8 cellular contexts compared by ENCODE assay signal in genomic region chr5:122845253-122846050, GRCh38. TPM values are rescaled to one million over a fixed set of nuclear protein-coding genes. Genes with fewer than 3 reads are reported as not detected.
DNase-seq lines count a peak whose midpoint lies in the region; ATAC-seq and TF ChIP-seq lines count a peak whose summit lies in the region.

SNX24 (plus strand) TSS chr5:122845613; CDS start chr5:122845634, 21 bp downstream.

- TF ChIP-seq POLR2A in adrenal gland (IDR thresholded peaks at IDR 0.05) (peak; percentile 57 to 66), transverse colon (IDR thresholded peaks at IDR 0.05) (peak; percentile 69)

- H3K4me3 ChIP-seq in GM23248 (peak within 1 kb of the TSS; percentile 76), adrenal gland (peak within 1 kb of the TSS; percentile 39 to 100 (median 66)), heart right ventricle (peak within 1 kb of the TSS; percentile 90 to 98 (median 96)), transverse colon (peak within 1 kb of the TSS; percentile 73 to 99 (median 92))

- DNase-seq in GM04504 (ENCODE audit: low read depth), result peak; percentile 39
- DNase-seq in GM23248, result peak; percentile 88
- peak; percentile 34 to 75 for DNase-seq in SW 1271 (lab: John Stamatoyannopoulos, UW)
- DNase-seq in adrenal gland, result peak; percentile 79 to 89 (median 84)
- peak; percentile 75 to 84 for DNase-seq in heart right ventricle
- DNase-seq in pons (ENCODE audit: low spot score), result peak; percentile 65
- peak; percentile 91 for DNase-seq in transverse colon

- no peaks in the 10 kb centered on the region for H3K9me2 ChIP-seq in GM23248 (ENCODE audit: insufficient read depth)

- H3K36me3 ChIP-seq in GM23248 (ENCODE audit: low read depth) (no peaks in the 10 kb centered on the region), KOPT-K1 (ENCODE audit: insufficient read depth, low read length) (no peaks in the 10 kb centered on the region), adrenal gland (replicated peaks in 1 of 2) (no peaks in the 10 kb centered on the region), heart right ventricle (no peaks in the 10 kb centered on the region), transverse colon (no peaks in the 10 kb centered on the region)

- H4K20me1 ChIP-seq in GM23248 (ENCODE audit: insufficient read depth), result no peaks in the 10 kb centered on the region

- H3K79me2 ChIP-seq in GM23248 (ENCODE audit: insufficient read depth), result peaks cover 41% of the 10 kb centered on the region

- H3K4me2 ChIP-seq in GM23248 (ENCODE audit: unreplicated experiment), result peak within 1 kb of the TSS; percentile 87

- peak within 1 kb of the TSS; percentile 89 for H3K9ac ChIP-seq in GM23248

- in situ Hi-C loops in GM23248 (cut with MboI) (no loop called here), transverse colon (cut with MboI; ENCODE audit: low pct_ligation_motif_present in 1 of 4, low pct_unique_long_range_greater_than_20kb in 1 of 4, low sequenced_read_pairs in 3 of 4) (no loop called here)

- TF ChIP-seq EP300 in transverse colon (IDR thresholded peaks at IDR 0.05; ENCODE audit: low read depth), result no peak

- H3K9me3 ChIP-seq in GM23248 (ENCODE audit: low read depth) (no peaks in the 10 kb centered on the region), KOPT-K1 (ENCODE audit: insufficient read depth, low read length, poor library complexity, severe bottlenecking) (no peaks in the 10 kb centered on the region), adrenal gland (replicated peaks in 1 of 3) (no peaks in the 10 kb centered on the region), heart right ventricle (peaks cover 0 to 5% (median 0%) of the 10 kb centered on the region in 11 donors), transverse colon (no peaks in the 10 kb centered on the region)

- peaks cover 20% of the 10 kb centered on the region for H3F3A ChIP-seq in GM23248 (ENCODE audit: insufficient read depth)

- ATAC-seq in heart right ventricle, result peak; percentile 89 to 95 (median 92)

- H3K27me3 ChIP-seq in GM23248 (replicated peaks; ENCODE audit: insufficient read depth) (no peaks in the 10 kb centered on the region), adrenal gland (no peaks in the 10 kb centered on the region), heart right ventricle (no peaks in the 10 kb centered on the region), transverse colon (no peaks in the 10 kb centered on the region)

- WGBS in GM23248 (ENCODE audit: low coverage in 1 of 2, low lambda C conversion rate in 2 of 2, missing lambda C conversion rate in 2 of 2), 2 experiments, result 1% methylated on average over 44 to 46 of the region's 91 CpGs
- WGBS in adrenal gland, 4 donors, result 0 to 1% (median 1%) methylated on average over 8 to 91 of the region's 91 CpGs
- 0 to 1% methylated on average over 87 to 91 of the region's 91 CpGs for WGBS in heart right ventricle, 2 donors
- 1 to 3% methylated on average over 5 to 48 of the region's 91 CpGs for WGBS in transverse colon (ENCODE audit: low coverage in 1 of 2), 2 donors

- H3K4me1 ChIP-seq in GM23248 (ENCODE audit: insufficient read depth) (peaks cover 35% of the 10 kb centered on the region), adrenal gland (replicated peaks in 1 of 2) (peaks cover 7 to 19% of the 10 kb centered on the region in 2 donors), heart right ventricle (peaks cover 0 to 43% (median 13%) of the 10 kb centered on the region in 9 donors), transverse colon (peaks cover 0 to 34% (median 15%) of the 10 kb centered on the region in 4 donors)

- TF ChIP-seq CTCF in adrenal gland (IDR thresholded peaks at IDR 0.05), result no peak
- no peak for TF ChIP-seq CTCF in heart right ventricle (IDR thresholded peaks at IDR 0.05)
- no peak for TF ChIP-seq CTCF in transverse colon (IDR thresholded peaks at IDR 0.05)

- H2AFZ ChIP-seq in GM23248, result peak within 1 kb of the TSS; percentile 99

- H3K27ac ChIP-seq in GM23248 (peak within 1 kb of the TSS; percentile 87), KOPT-K1 (ENCODE audit: low read depth, low read length, poor library complexity, severe bottlenecking) (peak within 1 kb of the TSS; percentile 12), adrenal gland (peak within 1 kb of the TSS; percentile 56 to 96 (median 84)), heart right ventricle (peak within 1 kb of the TSS; percentile 49 to 93 (median 90)), transverse colon (peak within 1 kb of the TSS; percentile 91 to 97 (median 96))

- intact Hi-C loops in adrenal gland (cut with DNase I), result no loop called here
- intact Hi-C loops in heart right ventricle (cut with DNase I), result loop anchor here in 5 of 10 donors (2.0 to 10.0 kb wide), 4 partner anchors 71 to 192 kb away; partner anchors contain the start of genes SNX2 (in 4 of the 5) and PPIC (in 2 of the 5)
- intact Hi-C loops in transverse colon (cut with DNase I; ENCODE audit: low total_unique reads), result no loop called here

RNA-seq across cellular contexts. Expression of gene SNX24, which starts in this region (rescaled TPM):
- 20.8 and 25.7 TPM in 2 replicates for total RNA-seq in GM23248 (2014; rRNA removed; shearing (Covaris generic))
- 27.7 and 29.4 TPM in 2 replicates for polyA plus RNA-seq in GM23248 (2016; fragmentation: Nextera tagmentation; extraction: Ambion mirVana)
- 10 to 100 TPM in 7 of 8 donors, 1 to 10 TPM in 1; 5.0 to 18.7 (median 13.9) TPM for total RNA-seq in adrenal gland
- polyA plus RNA-seq in adrenal gland, result 10 to 100 TPM in 2 of 3 donors, 1 to 10 TPM in 1; 8.5 to 20.0 (median 12.1) TPM
- 10 to 100 TPM; 11.7 to 16.3 (median 13.8) TPM for total RNA-seq in heart right ventricle
- polyA plus RNA-seq in heart right ventricle, result 10 to 100 TPM; 12.9 to 14.7 TPM
- 10 to 100 TPM; 10.7 to 29.9 (median 16.1) TPM for total RNA-seq in transverse colon

Comparison
In these comparisons a context has a peak if more than half of its experiments do, and no peak if none do; other contexts are left out.
1. Peak in every context shown above with its lines: DNase-seq, ATAC-seq, H3K4me3 ChIP-seq and H3K27ac ChIP-seq.
2. DNase-seq: peak in every context shown above with its lines; median percentile 91 in transverse colon; 88 in GM23248; 84 in adrenal gland; 80 in heart right ventricle; 65 in pons; 54 in SW 1271; 39 in GM04504.
3. H3K27ac ChIP-seq: peak in every context shown above with its lines; median percentile 96 in transverse colon; 90 in heart right ventricle; 87 in GM23248; 84 in adrenal gland; 12 in KOPT-K1.